In genomic region chr2:232028631-232029030, GRCh38 we compare ENCODE assay signal across 21 cellular contexts.
DNase-seq lines count a peak whose midpoint lies in the region; ATAC-seq and TF ChIP-seq lines count a peak whose summit lies in the region.
"Had no signal": no experiment of that assay in that cellular context is flagged by ENCODE, and none has a peak within 500 bp of the region (broad histone marks: within the 10 kb centered on the region; RNA-seq: fewer than 3 reads in every experiment).

No MANE protein-coding gene starts in this region.

- H3K36me3 ChIP-seq in right atrium auricular region (peaks cover 9% of the 10 kb centered on the region), adipocyte (ENCODE audit: control insufficient read depth, insufficient read depth, low read length, severe bottlenecking) (peaks cover 30% of the 10 kb centered on the region), gastroesophageal sphincter (peaks cover 0 to 32% of the 10 kb centered on the region in 2 donors)

- H3K4me1 ChIP-seq in right atrium auricular region (peaks cover 0 to 12% of the 10 kb centered on the region in 2 donors), adipocyte (ENCODE audit: control insufficient read depth, insufficient read depth, low read length) (peaks cover 8% of the 10 kb centered on the region), gastroesophageal sphincter (peaks cover 5 to 20% (median 5%) of the 10 kb centered on the region in 3 donors)
- H3K4me1 ChIP-seq: Caco-2 had no signal

- H3K27me3 Mint-ChIP-seq in Calu3 (ENCODE audit: unreplicated experiment), result no peaks in the 10 kb centered on the region
- H3K27me3 Mint-ChIP-seq in activated CD8-positive, alpha-beta T cell treated with anti-CD3 and anti-CD28 coated beads for 36 hours, result no peaks in the 10 kb centered on the region
- H3K27me3 Mint-ChIP-seq: activated naive CD8-positive, alpha-beta T cell treated with anti-CD3 and anti-CD28 coated beads, Interleukin-2, amount 10 ng/mL, durations not matched to agents 7 days and 5 days; T-helper 17 cell had no signal

- DNase-seq in Right ventricle myocardium superior (peak; percentile 69), right atrium auricular region (ENCODE audit: low spot score) (no peak), adipocyte (ENCODE audit: low read depth) (peak; percentile 33), substantia nigra (lab: John Stamatoyannopoulos, UW) (no peak), hippocampal formation (lab: John Stamatoyannopoulos, UW) (no peak), Calu3 (no peak)
- no peak for DNase-seq in activated CD8-positive, alpha-beta T cell treated with anti-CD3 and anti-CD28 coated beads for 36 hours
- DNase-seq: activated naive CD8-positive, alpha-beta T cell treated with anti-CD3 and anti-CD28 coated beads, Interleukin-2, amount 10 ng/mL, durations not matched to agents 7 days and 5 days; Caco-2; GDM1; Karpas-422; kidney glomerular epithelial cell; NCI-H1436 treated with DMSO at 0.1 percent for 48 hours; NCI-H345; SHP77; stimulated activated CD4-positive, alpha-beta T cell treated with anti-CD3 and anti-CD28 coated beads, Interleukin-12 subunit alpha, Interleukin-12 subunit beta, amount 100 ng/mL, for 4 hours; stomach; T-helper 17 cell had no signal

- H3K9me3 Mint-ChIP-seq in Calu3 (ENCODE audit: low read depth, unreplicated experiment), result peaks cover 2% of the 10 kb centered on the region
- H3K9me3 Mint-ChIP-seq in activated CD8-positive, alpha-beta T cell treated with anti-CD3 and anti-CD28 coated beads for 36 hours, result peaks cover 7% of the 10 kb centered on the region

- H3K27ac ChIP-seq in right atrium auricular region (no peak overlapping the region), gastroesophageal sphincter (no peak overlapping the region), substantia nigra (ENCODE audit: low read depth, low read length, poor library complexity, severe bottlenecking) (peak overlapping the region; percentile 11)
- H3K27ac ChIP-seq: hepatocyte, stomach, vagina had no signal

- H3K4me3 Mint-ChIP-seq in Calu3 (ENCODE audit: low read depth, unreplicated experiment), result no peak overlapping the region
- no peak overlapping the region for H3K4me3 Mint-ChIP-seq in activated CD8-positive, alpha-beta T cell treated with anti-CD3 and anti-CD28 coated beads for 36 hours
- H3K4me3 Mint-ChIP-seq: activated naive CD8-positive, alpha-beta T cell treated with anti-CD3 and anti-CD28 coated beads, Interleukin-2, amount 10 ng/mL, durations not matched to agents 7 days and 5 days; T-helper 17 cell had no signal

- CTCF ChIA-PET in Calu3 (lab: Charles Lee), result interaction anchor here (0.6 kb wide), 1 partner anchor 401 kb away, joined by 5 read pairs; no protein-coding TSS in a partner anchor
- CTCF ChIA-PET in activated CD8-positive, alpha-beta T cell treated with anti-CD3 and anti-CD28 coated beads for 36 hours (lab: Charles Lee), result interaction anchor here (1.1 to 1.5 kb wide), 2 partner anchors 9 to 24 kb away, joined by 3 to 4 read pairs; no protein-coding TSS in a partner anchor

- H3K27ac Mint-ChIP-seq in Calu3 (ENCODE audit: unreplicated experiment), result no peak overlapping the region
- no peak overlapping the region for H3K27ac Mint-ChIP-seq in activated CD8-positive, alpha-beta T cell treated with anti-CD3 and anti-CD28 coated beads for 36 hours
- H3K27ac Mint-ChIP-seq: activated naive CD8-positive, alpha-beta T cell treated with anti-CD3 and anti-CD28 coated beads, Interleukin-2, amount 10 ng/mL, durations not matched to agents 7 days and 5 days; T-helper 17 cell had no signal

- TF ChIP-seq POLR2A in gastroesophageal sphincter (IDR thresholded peaks at IDR 0.05), result no peak

- H3K4me1 Mint-ChIP-seq in Calu3 (ENCODE audit: low read depth, unreplicated experiment), result no peaks in the 10 kb centered on the region
- H3K4me1 Mint-ChIP-seq in activated CD8-positive, alpha-beta T cell treated with anti-CD3 and anti-CD28 coated beads for 36 hours (ENCODE audit: low read depth), result peaks cover 27% of the 10 kb centered on the region

- no peak for TF ChIP-seq EP300 in gastroesophageal sphincter (IDR thresholded peaks at IDR 0.05)

- H3K36me3 Mint-ChIP-seq in Calu3 (ENCODE audit: insufficient read depth, unreplicated experiment), result no peaks in the 10 kb centered on the region
- H3K36me3 Mint-ChIP-seq in activated CD8-positive, alpha-beta T cell treated with anti-CD3 and anti-CD28 coated beads for 36 hours (ENCODE audit: low read depth), result peaks cover 65% of the 10 kb centered on the region

- intact Hi-C loops in Right ventricle myocardium superior (cut with DNase I), result no loop called here
- intact Hi-C loops in Calu3 (cut with micrococcal nuclease; ENCODE audit: unreplicated experiment), result no loop called here
- intact Hi-C loops in activated CD8-positive, alpha-beta T cell treated with anti-CD3 and anti-CD28 coated beads for 36 hours (cut with micrococcal nuclease), result no loop called here

- POLR2A ChIA-PET in activated CD8-positive, alpha-beta T cell treated with anti-CD3 and anti-CD28 coated beads for 36 hours (lab: Charles Lee), result interaction anchor here (0.6 to 1.2 kb wide), 3 partner anchors 19 to 288 kb away, joined by 3 to 7 read pairs (median 3); no protein-coding TSS in a partner anchor

- BruUV-seq in Calu3 (replicated peaks; lab: Mats Ljungman, UMichigan), result no TSS peak

- no peak overlapping the region for H3K9ac ChIP-seq in adipocyte (ENCODE audit: low read length)

- peak; percentile 96 for ATAC-seq in Right ventricle myocardium superior (ENCODE audit: poor library complexity)
- ATAC-seq in gastroesophageal sphincter, result peak; percentile 34
- ATAC-seq in activated CD8-positive, alpha-beta T cell treated with anti-CD3 and anti-CD28 coated beads for 36 hours, result no peak
- ATAC-seq: T-helper 17 cell had no signal

- no peak for TF ChIP-seq CTCF in right atrium auricular region (IDR thresholded peaks at IDR 0.05)
- TF ChIP-seq CTCF in gastroesophageal sphincter (IDR thresholded peaks at IDR 0.05), result no peak
- no peak for TF ChIP-seq CTCF in Calu3 (IDR thresholded peaks at IDR 0.05; ENCODE audit: unreplicated experiment)
- TF ChIP-seq CTCF in activated CD8-positive, alpha-beta T cell treated with anti-CD3 and anti-CD28 coated beads for 36 hours (IDR thresholded peaks at IDR 0.05), result no peak

- H3K27me3 ChIP-seq in right atrium auricular region (no peaks in the 10 kb centered on the region), adipocyte (replicated peaks; ENCODE audit: control insufficient read depth, insufficient read depth, low read length) (no peaks in the 10 kb centered on the region), gastroesophageal sphincter (no peaks in the 10 kb centered on the region)
- H3K27me3 ChIP-seq: hepatocyte, stomach, vagina had no signal

- H3K9me3 ChIP-seq in right atrium auricular region, result no peaks in the 10 kb centered on the region
- H3K9me3 ChIP-seq in adipocyte (ENCODE audit: control insufficient read depth, low read length), result no peaks in the 10 kb centered on the region
- H3K9me3 ChIP-seq in gastroesophageal sphincter, result no peaks in the 10 kb centered on the region
- H3K9me3 ChIP-seq: Caco-2, stomach, vagina had no signal

- H3K4me3 ChIP-seq in right atrium auricular region, result no peak overlapping the region
- no peak overlapping the region for H3K4me3 ChIP-seq in adipocyte (ENCODE audit: low read length)
- no peak overlapping the region for H3K4me3 ChIP-seq in gastroesophageal sphincter
- H3K4me3 ChIP-seq: hepatocyte, stomach, vagina had no signal

Comparison
In these comparisons a context has a peak if more than half of its experiments do, and no peak if none do; other contexts are left out.
1. DNase-seq: peak in Right ventricle myocardium superior (single experiment) and adipocyte (single experiment); none in right atrium auricular region (single experiment), substantia nigra (0 of 49), hippocampal formation (0 of 2), Calu3 (single experiment) and activated CD8-positive, alpha-beta T cell treated with anti-CD3 and anti-CD28 coated beads for 36 hours (single experiment).